In genomic region chr4:74157743-74158560, GRCh38 we compare ENCODE assay signal across 8 cellular contexts. TPM values are rescaled to one million over a fixed set of nuclear protein-coding genes. Genes with fewer than 3 reads are reported as not detected.
DNase-seq lines count a peak whose midpoint lies in the region; ATAC-seq, FAIRE-seq and TF ChIP-seq lines count a peak whose summit lies in the region.

TSS of gene MTHFD2L (plus strand) at chr4:74158118. CDS start at chr4:74158139, 21 bp downstream.

- H3K4me3 ChIP-seq in AG04450 (ENCODE audit: low read depth, low read length) (peak within 1 kb of the TSS; percentile 84), WERI-Rb-1 (ENCODE audit: low read depth, low read length) (peak within 1 kb of the TSS; percentile 63), bronchial epithelial cell (ENCODE audit: low read depth, low read length) (peak within 1 kb of the TSS; percentile 79), small intestine (ENCODE audit: low read depth in 1 of 2, low read length in 2 of 2) (peak within 1 kb of the TSS; percentile 85 to 100)

- 0% methylated on average over 69 to 79 of the region's 79 CpGs for WGBS in small intestine, 3 donors

- CTCF ChIA-PET in AG04450 (lab: Charles Lee): interaction anchor here (1.0 kb wide), 1 partner anchor 23 kb away, joined by 4 read pairs; no protein-coding TSS in a partner anchor

- no peaks in the 10 kb centered on the region for H3K4me1 ChIP-seq in small intestine (ENCODE audit: control insufficient read depth in 2 of 2, insufficient read depth in 1 of 2, low read depth in 1 of 2, low read length in 1 of 2)

- H3K27ac ChIP-seq in AG04450 (ENCODE audit: low read depth, low read length): peak within 1 kb of the TSS; percentile 85
- H3K27ac ChIP-seq in WERI-Rb-1: peak within 1 kb of the TSS; percentile 82
- peak within 1 kb of the TSS; percentile 99 for H3K27ac ChIP-seq in small intestine (ENCODE audit: low read depth in 1 of 2, low read length in 1 of 2)

- peak; percentile 96 for ATAC-seq in GM18870 (IDR thresholded peaks at IDR 0.05; ENCODE audit: unreplicated experiment)
- peak; percentile 99 for ATAC-seq in HG03108 (IDR thresholded peaks at IDR 0.05; ENCODE audit: unreplicated experiment)

- POLR2A ChIA-PET in AG04450 (lab: Yijun Ruan, JAX): interaction anchor here (0.7 to 1.0 kb wide), 2 partner anchors 73 to 548 kb away, joined by 3 read pairs; no protein-coding TSS in a partner anchor

- no peak for TF ChIP-seq CTCF in AG04450 (IDR thresholded peaks at IDR 0.05; ENCODE audit: low read depth, low read length)
- TF ChIP-seq CTCF in WERI-Rb-1 (IDR thresholded peaks at IDR 0.05; ENCODE audit: low read depth, low read length): no peak
- TF ChIP-seq CTCF in bronchial epithelial cell (IDR thresholded peaks at IDR 0.05; ENCODE audit: insufficient read depth, low read length, severe bottlenecking): no peak

- peaks cover 23% of the 10 kb centered on the region for H3K36me3 ChIP-seq in WERI-Rb-1
- H3K36me3 ChIP-seq in bronchial epithelial cell (ENCODE audit: control insufficient read depth, insufficient read depth, low read length): peaks cover 6% of the 10 kb centered on the region
- no peaks in the 10 kb centered on the region for H3K36me3 ChIP-seq in small intestine (ENCODE audit: control insufficient read depth in 2 of 2, insufficient read depth in 2 of 2, low read length in 2 of 2)

- peak; percentile 83 for DNase-seq in AG04450 (ENCODE audit: low read depth, low spot score)
- DNase-seq in NCI-H2171 treated with DMSO at 0.1 percent for 48 hours (lab: John Stamatoyannopoulos, UW): peak; percentile 66
- peak; percentile 97 for DNase-seq in WERI-Rb-1
- peak; percentile 83 for DNase-seq in bronchial epithelial cell (ENCODE audit: low read depth)
- DNase-seq in iPS-NIHi11 (ENCODE audit: low spot score): peak; percentile 98
- peak; percentile 95 for DNase-seq in small intestine

- FAIRE-seq in bronchial epithelial cell (lab: Jason Lieb, UNC) (no peak), small intestine (lab: Jason Lieb, UNC) (no peak)

- H3K27me3 ChIP-seq in AG04450 (ENCODE audit: control insufficient read depth, insufficient read depth, low read length) (no peaks in the 10 kb centered on the region), WERI-Rb-1 (ENCODE audit: insufficient read depth, low read depth, severe bottlenecking) (no peaks in the 10 kb centered on the region), bronchial epithelial cell (ENCODE audit: control insufficient read depth, insufficient read depth, low read length) (no peaks in the 10 kb centered on the region), small intestine (ENCODE audit: control insufficient read depth in 2 of 2, insufficient read depth in 2 of 2, low read length in 2 of 2) (no peaks in the 10 kb centered on the region)

- H3K9me3 ChIP-seq in AG04450 (ENCODE audit: control insufficient read depth, insufficient read depth, low read length) (no peaks in the 10 kb centered on the region), WERI-Rb-1 (ENCODE audit: severe bottlenecking) (no peaks in the 10 kb centered on the region), small intestine (ENCODE audit: control insufficient read depth, low read depth) (no peaks in the 10 kb centered on the region)

RNA-seq across cellular contexts. Expression of gene MTHFD2L, which starts in this region (rescaled TPM):
- polyA plus RNA-seq in AG04450 (2011; rRNA removed) (4.1 and 6.2 TPM in 2 replicates), small intestine (1 to 10 TPM; 4.1 to 6.7 (median 6.5) TPM)
- polyA minus RNA-seq in AG04450 (2011; rRNA and poly(A)+ RNA removed): 4.6 and 9.0 TPM in 2 replicates
- total RNA-seq in bronchial epithelial cell: 24.2 and 29.0 TPM in 2 replicates

Comparison
In these comparisons a context has a peak if more than half of its experiments do, and no peak if none do; other contexts are left out.
1. Peak in every context shown above with its lines: DNase-seq, ATAC-seq, H3K4me3 ChIP-seq and H3K27ac ChIP-seq.